ENCODE assay signal across 8 cellular contexts in the genomic region with DNA sequence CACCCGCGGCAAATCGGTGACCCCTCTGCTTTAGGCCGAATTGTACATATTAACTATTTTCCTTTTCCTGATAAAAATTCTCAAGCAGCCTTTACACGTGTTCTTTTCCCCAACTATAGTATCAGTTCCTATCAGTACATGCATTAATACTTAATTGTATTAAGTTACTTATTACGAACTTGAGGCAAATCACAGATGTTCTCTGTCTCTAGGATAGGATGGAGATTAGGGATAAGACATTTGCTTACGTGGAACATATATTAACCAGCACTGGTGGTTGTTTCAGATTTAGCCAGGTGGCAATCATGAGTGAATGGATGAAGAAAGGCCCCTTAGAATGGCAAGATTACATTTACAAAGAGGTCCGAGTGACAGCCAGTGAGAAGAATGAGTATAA. TPM values are rescaled to one million over a fixed set of nuclear protein-coding genes. Genes with fewer than 3 reads are reported as not detected.
DNase-seq lines count a peak whose midpoint lies in the region; ATAC-seq and TF ChIP-seq lines count a peak whose summit lies in the region.

No MANE protein-coding gene starts in this region.

- POLR2A ChIA-PET in CD4-positive, alpha-beta memory T cell (lab: Charles Lee; ENCODE audit: partially characterized antibody), result interaction anchor here (1.6 to 3.0 kb wide), 2 partner anchors 28 to 30 kb away, joined by 3 to 42 read pairs; a partner anchor contains a TSS

- H3K9me3 Mint-ChIP-seq in CD4-positive, alpha-beta memory T cell, result no peaks in the 10 kb centered on the region

- H3K27me3 Mint-ChIP-seq in CD4-positive, alpha-beta memory T cell, result peaks cover 4 to 7% of the 10 kb centered on the region in 2 donors

- peak overlapping the region; percentile 94 to 99 (median 98) for H3K4me3 Mint-ChIP-seq in CD4-positive, alpha-beta memory T cell

- TF ChIP-seq CTCF in NB4 (IDR thresholded peaks at IDR 0.05; ENCODE audit: low read depth, low read length), result no peak
- no peak for TF ChIP-seq CTCF in neutrophil (IDR thresholded peaks at IDR 0.05)

- ATAC-seq in GM19397 (IDR thresholded peaks at IDR 0.05; ENCODE audit: unreplicated experiment), result no peak

- no peaks in the 10 kb centered on the region for H3K9me3 ChIP-seq in CD4-positive, alpha-beta memory T cell (ENCODE audit: control insufficient read depth in 1 of 2, low read length in 2 of 2)
- H3K9me3 ChIP-seq in effector memory CD4-positive, alpha-beta T cell (ENCODE audit: control insufficient read depth, low read length), result no peaks in the 10 kb centered on the region
- H3K9me3 ChIP-seq in neutrophil, result no peaks in the 10 kb centered on the region

- H3K36me3 ChIP-seq in CD4-positive, alpha-beta memory T cell (ENCODE audit: insufficient read depth, low read length), result peaks cover 10% of the 10 kb centered on the region
- peaks cover 4% of the 10 kb centered on the region for H3K36me3 ChIP-seq in effector memory CD4-positive, alpha-beta T cell (ENCODE audit: control insufficient read depth, insufficient read depth, low read length)
- no peaks in the 10 kb centered on the region for H3K36me3 ChIP-seq in neutrophil

- no peak for DNase-seq in CD4-positive, alpha-beta memory T cell
- DNase-seq in NB4 (ENCODE audit: low read depth) (no peak), DMS153 treated with DMSO at 0.1 percent for 48 hours (lab: John Stamatoyannopoulos, UW; ENCODE audit: unreplicated experiment) (no peak), GOT3 (lab: John Stamatoyannopoulos, UW) (no peak), NCI-H146 treated with DMSO at 0.1 percent for 48 hours (lab: John Stamatoyannopoulos, UW; ENCODE audit: unreplicated experiment) (no peak)
- no peak for DNase-seq in effector memory CD4-positive, alpha-beta T cell

- H3K27me3 ChIP-seq in CD4-positive, alpha-beta memory T cell (ENCODE audit: insufficient read depth, low read length), result no peaks in the 10 kb centered on the region
- no peaks in the 10 kb centered on the region for H3K27me3 ChIP-seq in effector memory CD4-positive, alpha-beta T cell (replicated peaks; ENCODE audit: control insufficient read depth, insufficient read depth, low read length, poor library complexity, severe bottlenecking)
- peaks cover 26% of the 10 kb centered on the region for H3K27me3 ChIP-seq in neutrophil

- peaks cover 12 to 18% of the 10 kb centered on the region in 2 donors for H3K36me3 Mint-ChIP-seq in CD4-positive, alpha-beta memory T cell

- H3K27ac ChIP-seq in CD4-positive, alpha-beta memory T cell (ENCODE audit: low read depth, low read length), result peak overlapping the region; percentile 69
- peak overlapping the region; percentile 64 for H3K27ac ChIP-seq in effector memory CD4-positive, alpha-beta T cell (ENCODE audit: insufficient read depth, low read length, poor library complexity, severe bottlenecking)
- peak overlapping the region; percentile 68 for H3K27ac ChIP-seq in neutrophil

- H3K27ac Mint-ChIP-seq in CD4-positive, alpha-beta memory T cell, result peak overlapping the region; percentile 93 to 100 (median 97)

- peak overlapping the region; percentile 74 to 77 for H3K4me3 ChIP-seq in CD4-positive, alpha-beta memory T cell (ENCODE audit: low read length in 2 of 2)
- peak overlapping the region; percentile 94 for H3K4me3 ChIP-seq in NB4 (ENCODE audit: low read depth, low read length)
- peak overlapping the region; percentile 61 for H3K4me3 ChIP-seq in effector memory CD4-positive, alpha-beta T cell (ENCODE audit: insufficient read depth, low read depth, low read length, poor library complexity, severe bottlenecking)
- peak overlapping the region; percentile 72 to 74 for H3K4me3 ChIP-seq in neutrophil (ENCODE audit: low read depth in 1 of 2, low read length in 1 of 2)

- peaks cover 5% of the 10 kb centered on the region for H3K4me1 ChIP-seq in CD4-positive, alpha-beta memory T cell (ENCODE audit: insufficient read depth, low read length)
- no peaks in the 10 kb centered on the region for H3K4me1 ChIP-seq in effector memory CD4-positive, alpha-beta T cell (ENCODE audit: control insufficient read depth, insufficient read depth, low read length, poor library complexity, severe bottlenecking)
- peaks cover 10 to 15% of the 10 kb centered on the region in 2 experiments for H3K4me1 ChIP-seq in neutrophil (ENCODE audit: control insufficient read depth in 1 of 2, insufficient read depth in 1 of 2, low read depth in 1 of 2, low read length in 1 of 2)

- peaks cover 12 to 14% (median 13%) of the 10 kb centered on the region in 4 donors for H3K4me1 Mint-ChIP-seq in CD4-positive, alpha-beta memory T cell

- intact Hi-C loops in CD4-positive, alpha-beta memory T cell (cut with micrococcal nuclease), result loop anchor here (1.0 kb wide), 1 partner anchor 27 kb away; a partner anchor contains a TSS

- no peak for TF ChIP-seq POLR2A in NB4 (IDR thresholded peaks at IDR 0.05; ENCODE audit: extremely low read depth, insufficient read length)

- CTCF ChIA-PET in CD4-positive, alpha-beta memory T cell (lab: Charles Lee; ENCODE audit: partially characterized antibody), result no interaction called here

RNA-seq across cellular contexts. Expression of a gene that starts 0.7 kb away (rescaled TPM):
- total RNA-seq in CD4-positive, alpha-beta memory T cell, result 10 to 100 TPM; 15.1 to 15.5 TPM
- 10 to 100 TPM in 1 of 2 donors, 1 to 10 TPM in 1; 5.9 to 15.5 TPM for polyA plus RNA-seq in CD4-positive, alpha-beta memory T cell

RNA-seq across cellular contexts. Expression of a gene that starts 27.5 kb away (rescaled TPM):
- total RNA-seq in CD4-positive, alpha-beta memory T cell, result 100 to 1,000 TPM; 314 to 333 TPM
- 100 to 1,000 TPM; 177 to 202 TPM for polyA plus RNA-seq in CD4-positive, alpha-beta memory T cell
